ENCODE assay signal across 2 cellular contexts in genomic region chr19:531753-532571, GRCh38.
TF ChIP-seq lines count a peak whose summit lies in the region.

TSS of gene CDC34 (plus strand) at chr19:531760. CDS start at chr19:531932, 172 bp downstream.

TF ChIP-seq in IMR-90, 13 proteins besides CTCF, POLR2A, EP300 and RAD21:
- no peak for TF ChIP-seq ELK1 (IDR thresholded peaks at IDR 0.05; ENCODE audit: borderline replicate concordance, low read depth, low read length)
- TF ChIP-seq CEBPB (IDR thresholded peaks at IDR 0.05; ENCODE audit: low read depth, low read length): no peak
- no peak for TF ChIP-seq MAZ (IDR thresholded peaks at IDR 0.05; ENCODE audit: borderline replicate concordance, low read depth, low read length)
- TF ChIP-seq CHD1 (IDR thresholded peaks at IDR 0.05; ENCODE audit: low read depth, low read length): no peak
- TF ChIP-seq MAFK (IDR thresholded peaks at IDR 0.05; ENCODE audit: low read depth, low read length): no peak
- TF ChIP-seq RCOR1 (IDR thresholded peaks at IDR 0.05; ENCODE audit: insufficient replicate concordance, low read length): no peak
- TF ChIP-seq BHLHE40 (IDR thresholded peaks at IDR 0.05; ENCODE audit: low read depth, low read length): no peak
- no peak for TF ChIP-seq USF2 (IDR thresholded peaks at IDR 0.05; ENCODE audit: low read depth, low read length)
- TF ChIP-seq SMC3 (IDR thresholded peaks at IDR 0.05; ENCODE audit: low read depth, low read length): no peak
- no peak for TF ChIP-seq MXI1 (IDR thresholded peaks at IDR 0.05; ENCODE audit: borderline replicate concordance, low read depth, low read length)
- TF ChIP-seq FOS (IDR thresholded peaks at IDR 0.05; ENCODE audit: low read depth, low read length): no peak
- TF ChIP-seq RFX5 (IDR thresholded peaks at IDR 0.05; ENCODE audit: low read depth, low read length): no peak
- TF ChIP-seq NFE2L2 (IDR thresholded peaks at IDR 0.05; ENCODE audit: low read depth, low read length): no peak

TF ChIP-seq in GM12878, 131 proteins besides CTCF, POLR2A, EP300 and RAD21:
- TF ChIP-seq ZZZ3 (IDR thresholded peaks at IDR 0.05; ENCODE audit: control insufficient read depth, insufficient read length, low read depth): no peak
- TF ChIP-seq MLLT1 (IDR thresholded peaks at IDR 0.05): no peak
- TF ChIP-seq BACH1 (IDR thresholded peaks at IDR 0.05; ENCODE audit: borderline replicate concordance): 0 out of 2 replicates have a peak, but pooled peaks have one; percentile 51
- TF ChIP-seq POLR2AphosphoS5 (IDR thresholded peaks at IDR 0.05; ENCODE audit: low read length): no peak
- TF ChIP-seq CBFB (IDR thresholded peaks at IDR 0.05; ENCODE audit: low read depth): no peak
- TF ChIP-seq IRF3 (IDR thresholded peaks at IDR 0.05): no peak
- TF ChIP-seq LARP7 (IDR thresholded peaks at IDR 0.05): 0 out of 2 replicates have a peak, but pooled peaks have one; percentile 17
- 0 out of 4 replicates have a peak, but pooled peaks of 1 of the 2 experiments have one; percentile 47 for TF ChIP-seq SRF (IDR thresholded peaks at IDR 0.05; ENCODE audit: low read depth in 2 of 2, low read length in 2 of 2)
- TF ChIP-seq YY1 (IDR thresholded peaks at IDR 0.05; ENCODE audit: low read depth, low read length): peak; percentile 40; the same call in 1 of the 2 replicates
- TF ChIP-seq SMARCA5 (IDR thresholded peaks at IDR 0.05): peak; percentile 86
- TF ChIP-seq TBL1XR1 (IDR thresholded peaks at IDR 0.05; ENCODE audit: low read depth, low read length): no peak
- TF ChIP-seq ZSCAN29 (IDR thresholded peaks at IDR 0.05): no peak
- TF ChIP-seq TAF1 (IDR thresholded peaks at IDR 0.05; ENCODE audit: borderline replicate concordance, low read depth, low read length): no peak
- TF ChIP-seq NKRF (conservative IDR thresholded peaks at IDR 0.05): 0 out of 2 replicates have a peak, but pooled peaks have one; percentile 18
